In genomic region chr3:160953681-160954080, GRCh38 we compare ENCODE assay signal across 12 cellular contexts.
DNase-seq lines count a peak whose midpoint lies in the region; TF ChIP-seq lines count a peak whose summit lies in the region.
"Had no signal": no experiment of that assay in that cellular context is flagged by ENCODE, and none has a peak within 500 bp of the region (broad histone marks: within the 10 kb centered on the region; RNA-seq: fewer than 3 reads in every experiment).

No MANE protein-coding gene starts in this region.

- in situ Hi-C loops in astrocyte of the spinal cord (cut with HindIII; ENCODE audit: low sequenced_read_pairs): no loop called here

- H2AFZ ChIP-seq in neuronal stem cell (ENCODE audit: low read length): no peak overlapping the region

- H3K27me3 ChIP-seq in neuronal stem cell (ENCODE audit: control insufficient read depth in 3 of 3, insufficient read depth in 3 of 3, low read depth in 1 of 3, low read length in 3 of 3): no peaks in the 10 kb centered on the region
- H3K27me3 ChIP-seq: BE2C had no signal

- H3K14ac ChIP-seq in neuronal stem cell (ENCODE audit: low read length): no peak overlapping the region

- DNase-seq in DMS 273 treated with DMSO at 0.1 percent for 48 hours (lab: John Stamatoyannopoulos, UW) (peak; percentile 70), NCI-H446 treated with DMSO at 0.1 percent for 48 hours (lab: John Stamatoyannopoulos, UW) (peak; percentile 65), astrocyte of the spinal cord (ENCODE audit: low read depth, low spot score) (peak; percentile 32), left kidney (ENCODE audit: low read depth, low spot score) (peak; percentile 10), NCI-H526 (lab: John Stamatoyannopoulos, UW) (no peak), neuronal stem cell (ENCODE audit: low spot score) (no peak)
- DNase-seq in effector CD8-positive, alpha-beta T cell (lab: John Stamatoyannopoulos, UW): no peak
- DNase-seq: ACHN; BE2C; CD4-positive, alpha-beta memory T cell had no signal

- no peaks in the 10 kb centered on the region for H3K4me1 ChIP-seq in neuronal stem cell (ENCODE audit: control insufficient read depth in 2 of 2, insufficient read depth in 1 of 2, low read depth in 1 of 2, low read length in 2 of 2)

- H3K79me1 ChIP-seq in neuronal stem cell (ENCODE audit: low read depth, low read length): no peaks in the 10 kb centered on the region

- H2BK12ac ChIP-seq in neuronal stem cell (ENCODE audit: low read length): no peak overlapping the region

- no peak overlapping the region for H2AK5ac ChIP-seq in neuronal stem cell (ENCODE audit: low read depth, low read length)

- H3K18ac ChIP-seq in neuronal stem cell (ENCODE audit: low read length): no peak overlapping the region

- H3K4ac ChIP-seq in neuronal stem cell (ENCODE audit: low read length): no peak overlapping the region

- TF ChIP-seq CTCF in astrocyte of the spinal cord (IDR thresholded peaks at IDR 0.05; ENCODE audit: low read depth, low read length): no peak

- H2BK5ac ChIP-seq in neuronal stem cell (ENCODE audit: low read length): no peak overlapping the region

- H3K9ac ChIP-seq in neuronal stem cell (ENCODE audit: low read depth, low read length, poor library complexity): no peak overlapping the region

- H3K4me2 ChIP-seq in neuronal stem cell (ENCODE audit: insufficient read depth, low read length, poor library complexity, severe bottlenecking): no peak overlapping the region

- no CpG with 5 or more reads among the region's 3 CpGs for WGBS in neuronal stem cell (ENCODE audit: extremely low coverage in 2 of 2, insufficient read length in 2 of 2, insufficient replicate concordance in 1 of 2), 2 donors

- no peak overlapping the region for H2BK15ac ChIP-seq in neuronal stem cell (ENCODE audit: low read length)

- no peak overlapping the region for H3K4me3 ChIP-seq in astrocyte of the spinal cord (ENCODE audit: low read depth, low read length)
- no peak overlapping the region for H3K4me3 ChIP-seq in neuronal stem cell (ENCODE audit: low read length in 2 of 2)
- H3K4me3 ChIP-seq: GM12878 had no signal

- H4K91ac ChIP-seq in neuronal stem cell (ENCODE audit: low read depth, low read length, poor library complexity): no peak overlapping the region

- no peak overlapping the region for H3K23ac ChIP-seq in neuronal stem cell (ENCODE audit: low read depth, low read length, poor library complexity)

- H4K8ac ChIP-seq in neuronal stem cell (ENCODE audit: low read depth, low read length): no peak overlapping the region

- H2BK120ac ChIP-seq in neuronal stem cell (ENCODE audit: low read depth, low read length): no peak overlapping the region

- H3K36me3 ChIP-seq in neuronal stem cell (replicated peaks in 1 of 2; ENCODE audit: control insufficient read depth in 2 of 2, insufficient read depth in 2 of 2, low read length in 2 of 2): no peaks in the 10 kb centered on the region
- H3K36me3 ChIP-seq: BE2C had no signal

- no peak overlapping the region for H3K27ac ChIP-seq in neuronal stem cell (replicated peaks; ENCODE audit: low read length)
- H3K27ac ChIP-seq: C4-2B had no signal

- H3K9me3 ChIP-seq in neuronal stem cell (replicated peaks in 1 of 2; ENCODE audit: control insufficient read depth in 2 of 2, insufficient read depth in 1 of 2, low read depth in 1 of 2, low read length in 2 of 2): no peaks in the 10 kb centered on the region
- H3K9me3 ChIP-seq: BE2C had no signal

Comparison
In these comparisons a context has a peak if more than half of its experiments do, and no peak if none do; other contexts are left out.
1. DNase-seq: peak in DMS 273 treated with DMSO at 0.1 percent for 48 hours (single experiment), NCI-H446 treated with DMSO at 0.1 percent for 48 hours (single experiment), astrocyte of the spinal cord (single experiment) and left kidney (single experiment); none in NCI-H526 (0 of 2), effector CD8-positive, alpha-beta T cell (single experiment) and neuronal stem cell (single experiment).